In the genomic region with DNA sequence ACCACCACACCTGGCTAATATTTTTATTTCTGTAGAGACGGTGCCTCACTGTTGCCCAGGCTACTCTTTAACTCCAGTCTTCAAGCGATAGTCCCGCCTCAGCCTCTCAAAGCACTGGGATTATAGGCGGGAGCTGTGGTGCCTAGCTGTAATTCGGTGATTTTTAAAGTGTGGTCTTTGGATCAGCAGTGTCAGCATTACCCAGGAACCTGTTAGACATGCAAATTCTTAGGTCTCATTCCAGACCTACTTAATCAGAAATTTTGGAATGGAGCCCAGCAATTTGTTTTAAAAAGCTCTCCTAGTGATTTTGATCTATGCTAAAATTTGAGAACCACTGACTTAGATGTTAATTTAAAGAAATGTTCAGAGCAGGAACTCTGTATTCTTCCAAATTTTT, we compare ENCODE assay signal across 1 cellular context.
TF ChIP-seq lines count a peak whose summit lies in the region.

No MANE protein-coding gene starts in this region.

TF ChIP-seq in IMR-90, 13 proteins besides CTCF, POLR2A, EP300 and RAD21 (continued from another document):
- peak; percentile 87 for TF ChIP-seq MAFK (IDR thresholded peaks at IDR 0.05; ENCODE audit: low read depth, low read length)
